ENCODE assay signal across 25 cellular contexts in the genomic region with DNA sequence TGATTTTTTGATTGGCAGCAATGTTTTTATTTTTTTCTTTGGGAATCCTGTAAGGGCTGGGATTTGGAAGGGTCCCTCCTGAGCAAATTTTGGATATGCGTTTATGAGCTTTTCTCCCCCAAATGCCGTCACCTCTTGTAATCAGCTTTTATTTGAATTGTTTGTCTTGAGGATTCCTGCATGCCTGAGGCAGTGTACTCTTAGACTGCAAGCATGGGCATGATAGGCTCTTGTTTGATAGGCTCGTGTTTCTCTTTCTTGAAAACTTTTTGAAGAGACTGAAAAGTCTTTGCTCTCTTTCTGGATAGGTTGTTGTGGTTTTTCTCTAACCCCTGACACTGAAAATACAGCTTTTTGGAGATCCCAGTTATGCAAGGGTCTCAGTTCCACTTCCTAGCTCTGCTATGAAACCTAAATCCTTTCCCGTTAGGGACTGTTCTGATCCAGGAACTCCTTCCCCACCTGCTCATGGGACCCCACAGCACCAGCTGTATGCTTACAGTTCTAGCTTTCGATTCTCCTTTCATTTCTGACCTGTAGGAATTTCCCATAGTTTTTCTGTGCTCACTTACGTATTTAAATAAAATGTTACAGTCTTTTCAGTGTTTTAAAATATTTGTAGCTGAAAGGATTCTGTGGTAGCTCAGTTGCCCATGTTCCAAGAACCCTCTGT. TPM values are rescaled to one million over a fixed set of nuclear protein-coding genes. Genes with fewer than 3 reads are reported as not detected.
DNase-seq lines count a peak whose midpoint lies in the region; ATAC-seq and TF ChIP-seq lines count a peak whose summit lies in the region.
"Had no signal": no experiment of that assay in that cellular context is flagged by ENCODE, and none has a peak within 500 bp of the region (broad histone marks: within the 10 kb centered on the region; RNA-seq: fewer than 3 reads in every experiment).

No MANE protein-coding gene starts in this region.

- intact Hi-C loops in MCF 10A (cut with micrococcal nuclease) (no loop called here), stomach (cut with DNase I; ENCODE audit: low total_unique reads) (no loop called here)

- H3K4me1 ChIP-seq in mesendoderm (ENCODE audit: control insufficient read depth, low read depth, low read length): peaks cover 2% of the 10 kb centered on the region
- H3K4me1 ChIP-seq in urinary bladder (ENCODE audit: insufficient read depth): no peaks in the 10 kb centered on the region
- H3K4me1 ChIP-seq in stomach: peaks cover 0 to 17% (median 3%) of the 10 kb centered on the region in 4 donors
- H3K4me1 ChIP-seq: esophagus muscularis mucosa, tibial artery had no signal

- no TSS peak for BruUV-seq in MCF 10A (replicated peaks; lab: Mats Ljungman, UMichigan)

- no peak overlapping the region for H2BK15ac ChIP-seq in mesendoderm (replicated peaks; ENCODE audit: low read depth)

- peak overlapping the region; percentile 56 for H3K4me3 Mint-ChIP-seq in MCF 10A (ENCODE audit: unreplicated experiment)
- H3K4me3 Mint-ChIP-seq: activated naive CD8-positive, alpha-beta T cell treated with anti-CD3 and anti-CD28 coated beads for 36 hours; activated T-helper 1 cell treated with anti-CD3 and anti-CD28 coated beads, Interleukin-12 subunit alpha, Interleukin-12 subunit beta, Interleukin-2, Interleukin-4 antibody, amounts not matched to agents 30 ng/mL and 10 ng/mL and 1 ng/mL, durations not matched to agents 14 hours and 24 hours and 36 hours; immature natural killer cell; natural killer cell treated with Interleukin-12 subunit alpha and Interleukin-12 subunit beta and Interleukin-15 and Interleukin-18, amount 100 ng/mL, for 72 hours had no signal

- no peak overlapping the region for H2BK5ac ChIP-seq in mesendoderm (ENCODE audit: low read length)

- no peaks in the 10 kb centered on the region for H3K9me3 Mint-ChIP-seq in MCF 10A (ENCODE audit: unreplicated experiment)
- H3K9me3 Mint-ChIP-seq: activated naive CD8-positive, alpha-beta T cell treated with anti-CD3 and anti-CD28 coated beads for 36 hours; activated T-helper 1 cell treated with anti-CD3 and anti-CD28 coated beads, Interleukin-12 subunit alpha, Interleukin-12 subunit beta, Interleukin-2, Interleukin-4 antibody, amounts not matched to agents 30 ng/mL and 10 ng/mL and 1 ng/mL, durations not matched to agents 14 hours and 24 hours and 36 hours; immature natural killer cell; natural killer cell treated with Interleukin-12 subunit alpha and Interleukin-12 subunit beta and Interleukin-15 and Interleukin-18, amount 100 ng/mL, for 72 hours had no signal

- ATAC-seq in GM21576 (IDR thresholded peaks at IDR 0.05; ENCODE audit: unreplicated experiment): no peak
- ATAC-seq: natural killer cell treated with Interleukin-12 subunit alpha and Interleukin-12 subunit beta and Interleukin-15 and Interleukin-18, amount 100 ng/mL, for 72 hours had no signal

- no peaks in the 10 kb centered on the region for H3K27me3 Mint-ChIP-seq in MCF 10A (ENCODE audit: insufficient read depth, unreplicated experiment)

- peaks cover 0 to 2% (median 0%) of the 10 kb centered on the region in 4 donors for H3K9me3 ChIP-seq in stomach
- H3K9me3 ChIP-seq: esophagus muscularis mucosa, tibial artery had no signal

- H3K27me3 ChIP-seq in mesendoderm (ENCODE audit: insufficient read depth, low read length, poor library complexity) (no peaks in the 10 kb centered on the region), stomach (no peaks in the 10 kb centered on the region)
- H3K27me3 ChIP-seq: esophagus muscularis mucosa, tibial artery had no signal

- no peaks in the 10 kb centered on the region for H3K36me3 Mint-ChIP-seq in MCF 10A (ENCODE audit: insufficient read depth, unreplicated experiment)
- H3K36me3 Mint-ChIP-seq: activated naive CD8-positive, alpha-beta T cell treated with anti-CD3 and anti-CD28 coated beads for 36 hours; immature natural killer cell; natural killer cell treated with Interleukin-12 subunit alpha and Interleukin-12 subunit beta and Interleukin-15 and Interleukin-18, amount 100 ng/mL, for 72 hours had no signal

- DNase-seq in SIG-M5 treated with dmso at 0.1 percent for 504 hours (lab: John Stamatoyannopoulos, UW; ENCODE audit: unreplicated experiment) (peak; percentile 10), SIG-M5 (lab: John Stamatoyannopoulos, UW) (no peak), MCF 10A (ENCODE audit: unreplicated experiment) (peak; percentile 51), mesendoderm (peak; percentile 28), stomach (no peak)
- DNase-seq in stimulated activated CD4-positive, alpha-beta T cell treated with anti-CD3 and anti-CD28 coated beads, Interleukin-12 subunit alpha, Interleukin-12 subunit beta, amount 100 ng/mL, for 4 hours: no peak
- DNase-seq: 8988T; activated CD4-positive, alpha-beta T cell treated with anti-CD3 and anti-CD28 coated beads for 1 hour; activated naive CD8-positive, alpha-beta T cell treated with anti-CD3 and anti-CD28 coated beads for 36 hours; GM23248; immature natural killer cell; NCI-H187; posterior cingulate gyrus; Right ventricle myocardium superior; small intestine; tibial artery had no signal

- WGBS in mesendoderm (ENCODE audit: extremely low coverage, insufficient coverage, low lambda C conversion rate): no CpG with 5 or more reads among the region's 6 CpGs
- 63% methylated on average over 6 of the region's 6 CpGs for WGBS in urinary bladder
- WGBS in stomach, 5 donors: 43 to 65% (median 51%) methylated on average over 6 of the region's 6 CpGs

- no peak overlapping the region for H4K8ac ChIP-seq in mesendoderm (ENCODE audit: low read depth, low read length)

- TF ChIP-seq CTCF in MCF 10A (IDR thresholded peaks at IDR 0.05; ENCODE audit: unreplicated experiment): no peak
- no peak for TF ChIP-seq CTCF in stomach (IDR thresholded peaks at IDR 0.05)

- H3K79me2 ChIP-seq in mesendoderm (ENCODE audit: control insufficient read depth, insufficient read depth, low read length): peaks cover 2% of the 10 kb centered on the region

- H3K9ac ChIP-seq in mesendoderm (ENCODE audit: low read length): no peak overlapping the region
- H3K9ac ChIP-seq: GM23248 had no signal

- H3K27ac ChIP-seq in mesendoderm (ENCODE audit: low read depth, low read length) (peak overlapping the region; percentile 28), urinary bladder (ENCODE audit: low read depth) (peak overlapping the region; percentile 38), stomach (no peak overlapping the region)
- H3K27ac ChIP-seq: C4-2B, esophagus muscularis mucosa, GM23248, tibial artery had no signal

- TF ChIP-seq EP300 in stomach (IDR thresholded peaks at IDR 0.05): no peak

- H2BK120ac ChIP-seq in mesendoderm (ENCODE audit: low read depth, low read length): no peak overlapping the region

- H3K79me1 ChIP-seq in mesendoderm (ENCODE audit: low read length): peaks cover 4% of the 10 kb centered on the region

- no peak overlapping the region for H3K18ac ChIP-seq in mesendoderm (ENCODE audit: low read length)

- H3K4me1 Mint-ChIP-seq in MCF 10A (ENCODE audit: insufficient read depth, unreplicated experiment): peaks cover 24% of the 10 kb centered on the region
- H3K4me1 Mint-ChIP-seq: activated naive CD8-positive, alpha-beta T cell treated with anti-CD3 and anti-CD28 coated beads for 36 hours; immature natural killer cell had no signal

- no peak overlapping the region for H3K4me3 ChIP-seq in mesendoderm (ENCODE audit: low read length)
- peak overlapping the region; percentile 9 for H3K4me3 ChIP-seq in urinary bladder (ENCODE audit: low read depth, low read length)
- no peak overlapping the region for H3K4me3 ChIP-seq in stomach
- H3K4me3 ChIP-seq: esophagus muscularis mucosa, GM23248, tibial artery had no signal

- no peak overlapping the region for H4K5ac ChIP-seq in mesendoderm (ENCODE audit: low read length)

- no peak overlapping the region for H3K4me2 ChIP-seq in mesendoderm (ENCODE audit: low read length)

- no peak for TF ChIP-seq POLR2A in stomach (IDR thresholded peaks at IDR 0.05)

- H3K23ac ChIP-seq in mesendoderm (ENCODE audit: low read length): no peak overlapping the region

- CTCF ChIA-PET in MCF 10A (lab: Yijun Ruan, JAX): interaction anchor here (0.6 to 1.5 kb wide), 11 partner anchors 10 to 736 kb away, joined by 3 to 8 read pairs (median 4); no protein-coding TSS in a partner anchor

- no peak overlapping the region for H2AK5ac ChIP-seq in mesendoderm (ENCODE audit: low read length)

- H3K56ac ChIP-seq in mesendoderm (ENCODE audit: low read length): no peak overlapping the region

- POLR2A ChIA-PET in MCF 10A (lab: Yijun Ruan, JAX): interaction anchor here (0.6 to 8.5 kb wide), 14 partner anchors 10 to 126 kb away, joined by 3 to 85 read pairs (median 4); partner anchors contain the start of genes ANKMY2 and TSPAN13

- peak overlapping the region; percentile 65 for H3K27ac Mint-ChIP-seq in MCF 10A (ENCODE audit: low read depth, unreplicated experiment)
- H3K27ac Mint-ChIP-seq: activated naive CD8-positive, alpha-beta T cell treated with anti-CD3 and anti-CD28 coated beads for 36 hours; activated T-helper 1 cell treated with anti-CD3 and anti-CD28 coated beads, Interleukin-12 subunit alpha, Interleukin-12 subunit beta, Interleukin-2, Interleukin-4 antibody, amounts not matched to agents 30 ng/mL and 10 ng/mL and 1 ng/mL, durations not matched to agents 14 hours and 24 hours and 36 hours; immature natural killer cell; natural killer cell treated with Interleukin-12 subunit alpha and Interleukin-12 subunit beta and Interleukin-15 and Interleukin-18, amount 100 ng/mL, for 72 hours had no signal

- H3K4ac ChIP-seq in mesendoderm (ENCODE audit: low read depth, low read length): no peak overlapping the region

- H3K36me3 ChIP-seq in mesendoderm (ENCODE audit: control insufficient read depth, insufficient read depth, low read length) (no peaks in the 10 kb centered on the region), urinary bladder (ENCODE audit: insufficient read depth) (no peaks in the 10 kb centered on the region), stomach (no peaks in the 10 kb centered on the region)
- H3K36me3 ChIP-seq: esophagus muscularis mucosa, tibial artery had no signal

RNA-seq across cellular contexts. Expression of gene TSPAN13, which starts 17.2 kb away (rescaled TPM):
- total RNA-seq in MCF 10A (2022): 14.0 and 14.1 TPM in 2 replicates
- 24.8 TPM for polyA plus RNA-seq in mesendoderm (2013, experiment 1 of 2)
- polyA plus RNA-seq in mesendoderm (2013, experiment 2 of 2): 24.1 TPM
- total RNA-seq in urinary bladder: 26.2 TPM
- polyA plus RNA-seq in urinary bladder: 38.5 TPM
- 10 to 100 TPM in 4 of 5 donors, 1 to 10 TPM in 1; 3.6 to 74.5 (median 50.0) TPM for total RNA-seq in stomach
- polyA plus RNA-seq in stomach: 10 to 100 TPM; 27.5 to 41.5 (median 29.4) TPM

RNA-seq across cellular contexts. Expression of gene AGR2, which starts 34.0 kb away (rescaled TPM):
- total RNA-seq in MCF 10A (2022) (0.17 and 0.65 TPM in 2 replicates), urinary bladder (88.3 TPM), stomach (1,000 to 10,000 TPM in 1 of 5 donors, 100 to 1,000 TPM in 3, 10 to 100 TPM in 1; 32.1 to 2,927 (median 145) TPM)
- not detected for polyA plus RNA-seq in mesendoderm (2013, experiment 1 of 2)
- polyA plus RNA-seq in mesendoderm (2013, experiment 2 of 2): not detected
- polyA plus RNA-seq in urinary bladder (57.3 TPM), stomach (100 to 1,000 TPM; 122 to 625 (median 228) TPM)
- total RNA-seq: activated CD8-positive, alpha-beta memory T cell treated with anti-CD3 and anti-CD28 coated beads for 36 hours; activated naive CD8-positive, alpha-beta T cell treated with anti-CD3 and anti-CD28 coated beads for 36 hours; activated T-helper 1 cell treated with anti-CD3 and anti-CD28 coated beads, Interleukin-12 subunit alpha, Interleukin-12 subunit beta, Interleukin-2, Interleukin-4 antibody, amounts not matched to agents 30 ng/mL and 10 ng/mL and 1 ng/mL, durations not matched to agents 14 hours and 24 hours and 36 hours; esophagus muscularis mucosa; GM23248; M059J; natural killer cell treated with Interleukin-12 subunit alpha and Interleukin-12 subunit beta and Interleukin-15 and Interleukin-18, amount 100 ng/mL, for 72 hours; Right ventricle myocardium superior; T-helper 2 cell treated with Interferon-gamma antibody and Interleukin-4, amounts not matched to agents 100 ng/mL and 5 ng/mL, for 36 hours had no signal
- polyA plus RNA-seq: GM23248, immature natural killer cell had no signal

Comparison
In these comparisons a context has a peak if more than half of its experiments do, and no peak if none do; other contexts are left out.
1. DNase-seq: peak in SIG-M5 treated with dmso at 0.1 percent for 504 hours (single experiment), MCF 10A (single experiment) and mesendoderm (single experiment); none in SIG-M5 (single experiment), stimulated activated CD4-positive, alpha-beta T cell treated with anti-CD3 and anti-CD28 coated beads, Interleukin-12 subunit alpha, Interleukin-12 subunit beta, amount 100 ng/mL, for 4 hours (single experiment) and stomach (single experiment).
2. H3K27ac ChIP-seq: peak in mesendoderm (single experiment) and urinary bladder (single experiment); none in stomach (0 of 5).
3. RNA of gene AGR2, which starts 34.0 kb away (total RNA-seq): 32.1 to 2,927 TPM in stomach and 88.3 TPM in urinary bladder (single experiment); 0.17 to 0.65 TPM in MCF 10A; every median in the first group is over 10 times any median in the second.